Comparison of ENCODE assay signal across 8 cellular contexts in genomic region chr1:159881930-159882839, GRCh38. TPM values are rescaled to one million over a fixed set of nuclear protein-coding genes. Genes with fewer than 3 reads are reported as not detected.
A peak's percentile ranks its signal among the peaks of the same experiment; 100 is the strongest.
DNase-seq lines count a peak whose midpoint lies in the region; ATAC-seq and TF ChIP-seq lines count a peak whose summit lies in the region.

No MANE protein-coding gene starts in this region.

- in situ Hi-C loops in astrocyte of the cerebellum (cut with HindIII; ENCODE audit: low sequenced_read_pairs), result no loop called here

- H3K4me3 Mint-ChIP-seq in stimulated activated naive CD8-positive, alpha-beta T cell treated with anti-CD3 and anti-CD28 coated beads, Interleukin-15, amount 100 ng/mL, for 72 hours, result no peak overlapping the region

- no peak for ATAC-seq in stimulated activated naive CD8-positive, alpha-beta T cell treated with anti-CD3 and anti-CD28 coated beads, Interleukin-15, Interleukin-2, amounts not matched to agents 100 U/mL and 50 U/mL, for 24 hours
- no peak for ATAC-seq in stimulated activated naive CD8-positive, alpha-beta T cell treated with anti-CD3 and anti-CD28 coated beads, Interleukin-15, amount 100 ng/mL, for 72 hours
- ATAC-seq in aorta (ENCODE audit: low FRiP score), result no peak
- ATAC-seq in HG02759 (IDR thresholded peaks at IDR 0.05; ENCODE audit: unreplicated experiment), result no peak

- no peak overlapping the region for H3K4me3 ChIP-seq in astrocyte of the cerebellum (ENCODE audit: low read depth, low read length)
- H3K4me3 ChIP-seq in aorta (ENCODE audit: low read length in 2 of 2), result no peak overlapping the region

- peak; percentile 26 for DNase-seq in stimulated activated naive CD8-positive, alpha-beta T cell treated with anti-CD3 and anti-CD28 coated beads, Interleukin-15, Interleukin-2, amounts not matched to agents 100 U/mL and 50 U/mL, for 24 hours
- no peak for DNase-seq in stimulated activated naive CD8-positive, alpha-beta T cell treated with anti-CD3 and anti-CD28 coated beads, Interleukin-15, amount 100 ng/mL, for 72 hours
- DNase-seq in NCI-H226 (peak; percentile 100), astrocyte of the cerebellum (ENCODE audit: low read depth) (peak; percentile 95), kidney glomerular epithelial cell (lab: John Stamatoyannopoulos, UW) (peak; percentile 98), aorta (peak; percentile 74 to 87), ecto neural progenitor cell (ENCODE audit: low spot score) (no peak)

- H3K27ac ChIP-seq in aorta (ENCODE audit: low read depth in 1 of 2, low read length in 2 of 2), result no peak overlapping the region

- H3K36me3 ChIP-seq in aorta (ENCODE audit: control insufficient read depth in 1 of 2, insufficient read depth in 2 of 2, low read length in 1 of 2), result peaks cover 0 to 2% of the 10 kb centered on the region in 2 donors

- intact Hi-C loops in aorta (cut with DNase I), result no loop called here

- H3K27me3 Mint-ChIP-seq in stimulated activated naive CD8-positive, alpha-beta T cell treated with anti-CD3 and anti-CD28 coated beads, Interleukin-15, amount 100 ng/mL, for 72 hours, result no peaks in the 10 kb centered on the region

- H3K9me3 Mint-ChIP-seq in stimulated activated naive CD8-positive, alpha-beta T cell treated with anti-CD3 and anti-CD28 coated beads, Interleukin-15, amount 100 ng/mL, for 72 hours, result no peaks in the 10 kb centered on the region

- H3K4me1 ChIP-seq in aorta (ENCODE audit: control insufficient read depth in 1 of 2, insufficient read depth in 2 of 2, low read length in 2 of 2), result no peaks in the 10 kb centered on the region

- whole genome bisulfite sequencing in aorta, 2 donors, result 89 to 91% methylated on average over 5 of the region's 5 CpGs

- H3K27ac Mint-ChIP-seq in stimulated activated naive CD8-positive, alpha-beta T cell treated with anti-CD3 and anti-CD28 coated beads, Interleukin-15, amount 100 ng/mL, for 72 hours, result no peak overlapping the region

- no peaks in the 10 kb centered on the region for H3K27me3 ChIP-seq in aorta (ENCODE audit: control insufficient read depth in 1 of 2, insufficient read depth in 2 of 2, low read length in 1 of 2)

- TF ChIP-seq CTCF in astrocyte of the cerebellum (IDR thresholded peaks at IDR 0.05; ENCODE audit: low read depth, low read length, missing control alignments), result no peak

- H3K4me1 Mint-ChIP-seq in stimulated activated naive CD8-positive, alpha-beta T cell treated with anti-CD3 and anti-CD28 coated beads, Interleukin-15, amount 100 ng/mL, for 72 hours, result no peaks in the 10 kb centered on the region

- no peaks in the 10 kb centered on the region for H3K9me3 ChIP-seq in aorta (ENCODE audit: control insufficient read depth, low read length)

RNA-seq across cellular contexts. Expression of gene CFAP45, which starts 17.8 kb away (rescaled TPM):
- 1 to 10 TPM; 2.5 to 2.7 TPM for total RNA-seq in aorta
- 1 to 10 TPM in 1 of 2 donors, not detected in 1; 2.7 TPM for polyA plus RNA-seq in aorta

RNA-seq across cellular contexts. Expression of gene VSIG8, which starts 19.7 kb away (rescaled TPM):
- under 1 TPM in 1 of 2 donors, not detected in 1; 0.21 TPM for total RNA-seq in aorta
- under 1 TPM in 1 of 2 donors, not detected in 1; 0.56 TPM for polyA plus RNA-seq in aorta

RNA-seq across cellular contexts. Expression of gene TAGLN2, which starts 43.1 kb away (rescaled TPM):
- 100 to 1,000 TPM; 316 to 350 TPM for total RNA-seq in aorta
- 100 to 1,000 TPM; 349 to 383 TPM for polyA plus RNA-seq in aorta

RNA-seq across cellular contexts. Expression of gene SLAMF8, which starts 55.5 kb away (rescaled TPM):
- total RNA-seq in aorta, result 10 to 100 TPM in 1 of 2 donors, 1 to 10 TPM in 1; 8.0 to 12.8 TPM
- polyA plus RNA-seq in aorta, result 1 to 10 TPM; 1.3 to 3.9 TPM

Comparison
In these comparisons a context has a peak if more than half of its experiments do, and no peak if none do; other contexts are left out.
1. DNase-seq: peak in stimulated activated naive CD8-positive, alpha-beta T cell treated with anti-CD3 and anti-CD28 coated beads, Interleukin-15, Interleukin-2, amounts not matched to agents 100 U/mL and 50 U/mL, for 24 hours (single experiment), NCI-H226 (single experiment), astrocyte of the cerebellum (single experiment), kidney glomerular epithelial cell (single experiment) and aorta (2 of 2); none in stimulated activated naive CD8-positive, alpha-beta T cell treated with anti-CD3 and anti-CD28 coated beads, Interleukin-15, amount 100 ng/mL, for 72 hours (0 of 2) and ecto neural progenitor cell (single experiment).